In genomic region chr1:77280962-77281361, GRCh38 we compare ENCODE assay signal across 12 cellular contexts. TPM values are rescaled to one million over a fixed set of nuclear protein-coding genes. Genes with fewer than 3 reads are reported as not detected.
DNase-seq lines count a peak whose midpoint lies in the region; ATAC-seq and TF ChIP-seq lines count a peak whose summit lies in the region.
"Had no signal": no experiment of that assay in that cellular context is flagged by ENCODE, and none has a peak within 500 bp of the region (broad histone marks: within the 10 kb centered on the region; RNA-seq: fewer than 3 reads in every experiment).

No MANE protein-coding gene starts in this region.

- no peaks in the 10 kb centered on the region for H3K27me3 ChIP-seq in SJCRH30

- H3K36me3 Mint-ChIP-seq in activated CD4-positive, alpha-beta T cell treated with anti-CD3 and anti-CD28 coated beads, Interleukin-2, amount 10 ng/mL, durations not matched to agents 24 days and 14 days (ENCODE audit: low read depth), result no peaks in the 10 kb centered on the region
- H3K36me3 Mint-ChIP-seq in effector memory CD8-positive, alpha-beta T cell (ENCODE audit: insufficient read depth), result no peaks in the 10 kb centered on the region
- no peaks in the 10 kb centered on the region for H3K36me3 Mint-ChIP-seq in progenitor cell of endocrine pancreas (ENCODE audit: insufficient read depth)
- H3K36me3 Mint-ChIP-seq: IgD-negative memory B cell had no signal

- no peak for DNase-seq in activated CD4-positive, alpha-beta T cell treated with anti-CD3 and anti-CD28 coated beads, Interleukin-2, amount 10 ng/mL, durations not matched to agents 24 days and 14 days
- no peak for DNase-seq in activated CD4-positive, alpha-beta T cell treated with anti-CD3 and anti-CD28 coated beads for 4 hours
- DNase-seq in SJCRH30 (no peak), progenitor cell of endocrine pancreas (ENCODE audit: low spot score, unreplicated experiment) (no peak), T-helper 9 cell (no peak)
- no peak for DNase-seq in effector memory CD8-positive, alpha-beta T cell
- DNase-seq: adrenal gland had no signal

- H3K36me3 ChIP-seq in SJCRH30, result no peaks in the 10 kb centered on the region; the same call in 1 of the 2 replicates
- H3K36me3 ChIP-seq: adrenal gland, neutrophil, spleen had no signal

- H3K9me3 ChIP-seq in SJCRH30 (replicated peaks), result no peaks in the 10 kb centered on the region
- H3K9me3 ChIP-seq: adrenal gland, neutrophil, spleen had no signal

- H3K27ac Mint-ChIP-seq in activated CD4-positive, alpha-beta T cell treated with anti-CD3 and anti-CD28 coated beads, Interleukin-2, amount 10 ng/mL, durations not matched to agents 24 days and 14 days, result no peak overlapping the region
- no peak overlapping the region for H3K27ac Mint-ChIP-seq in effector memory CD8-positive, alpha-beta T cell
- no peak overlapping the region for H3K27ac Mint-ChIP-seq in progenitor cell of endocrine pancreas

- H3K27ac ChIP-seq in SJCRH30, result no peak overlapping the region
- H3K27ac ChIP-seq: adrenal gland, neutrophil, spleen had no signal

- peak overlapping the region; percentile 54 for H3K4me3 Mint-ChIP-seq in activated CD4-positive, alpha-beta T cell treated with anti-CD3 and anti-CD28 coated beads, Interleukin-2, amount 10 ng/mL, durations not matched to agents 24 days and 14 days
- peak overlapping the region; percentile 10 to 32 for H3K4me3 Mint-ChIP-seq in effector memory CD8-positive, alpha-beta T cell
- H3K4me3 Mint-ChIP-seq in progenitor cell of endocrine pancreas (ENCODE audit: low read depth), result peak overlapping the region; percentile 64

- intact Hi-C loops in activated CD4-positive, alpha-beta T cell treated with anti-CD3 and anti-CD28 coated beads, Interleukin-2, amount 10 ng/mL, durations not matched to agents 24 days and 14 days (cut with micrococcal nuclease), result no loop called here

- peaks cover 20% of the 10 kb centered on the region for H3K4me1 Mint-ChIP-seq in activated CD4-positive, alpha-beta T cell treated with anti-CD3 and anti-CD28 coated beads, Interleukin-2, amount 10 ng/mL, durations not matched to agents 24 days and 14 days
- peaks cover 10 to 16% of the 10 kb centered on the region in 2 donors for H3K4me1 Mint-ChIP-seq in effector memory CD8-positive, alpha-beta T cell (ENCODE audit: low read depth in 2 of 2)
- H3K4me1 Mint-ChIP-seq in progenitor cell of endocrine pancreas (ENCODE audit: low read depth), result peaks cover 11% of the 10 kb centered on the region

- no peak for TF ChIP-seq POLR2A in GM18505 (IDR thresholded peaks at IDR 0.05; ENCODE audit: borderline replicate concordance, extremely low read depth, insufficient read depth, insufficient read length)

- H3K9me3 Mint-ChIP-seq in activated CD4-positive, alpha-beta T cell treated with anti-CD3 and anti-CD28 coated beads, Interleukin-2, amount 10 ng/mL, durations not matched to agents 24 days and 14 days, result no peaks in the 10 kb centered on the region
- no peaks in the 10 kb centered on the region for H3K9me3 Mint-ChIP-seq in effector memory CD8-positive, alpha-beta T cell
- no peaks in the 10 kb centered on the region for H3K9me3 Mint-ChIP-seq in progenitor cell of endocrine pancreas (ENCODE audit: low read depth)

- H3K4me1 ChIP-seq in SJCRH30, result no peaks in the 10 kb centered on the region

- no peak for TF ChIP-seq CTCF in progenitor cell of endocrine pancreas (IDR thresholded peaks at IDR 0.05; ENCODE audit: unreplicated experiment)

- H3K4me3 ChIP-seq in SJCRH30, result peak overlapping the region; percentile 77

- peaks cover 35% of the 10 kb centered on the region for H3K27me3 Mint-ChIP-seq in activated CD4-positive, alpha-beta T cell treated with anti-CD3 and anti-CD28 coated beads, Interleukin-2, amount 10 ng/mL, durations not matched to agents 24 days and 14 days
- peaks cover 58% of the 10 kb centered on the region in 2 donors for H3K27me3 Mint-ChIP-seq in effector memory CD8-positive, alpha-beta T cell
- H3K27me3 Mint-ChIP-seq in progenitor cell of endocrine pancreas, result peaks cover 74% of the 10 kb centered on the region

- ATAC-seq in effector memory CD8-positive, alpha-beta T cell (replicated peaks), result no peak
- ATAC-seq in GM18505 (IDR thresholded peaks at IDR 0.05; ENCODE audit: unreplicated experiment) (no peak), HG03469 (IDR thresholded peaks at IDR 0.05; ENCODE audit: unreplicated experiment) (no peak)

RNA-seq across cellular contexts. Expression of gene AK5, which starts 0.9 kb away (rescaled TPM):
- total RNA-seq in activated CD4-positive, alpha-beta T cell treated with anti-CD3 and anti-CD28 coated beads, Interleukin-2, amount 10 ng/mL, durations not matched to agents 24 days and 14 days, result 0.05 and 0.17 TPM in 2 replicates
- total RNA-seq in SJCRH30 (2014; rRNA removed; shearing (Covaris generic)), result 18.2 and 22.3 TPM in 2 replicates
- total RNA-seq in progenitor cell of endocrine pancreas, result 4.0 and 4.4 TPM in 2 replicates
